17 cellular contexts compared by ENCODE assay signal in genomic region chr21:15282666-15283065, GRCh38.
"Had no signal": no experiment of that assay in that cellular context is flagged by ENCODE, and none has a peak within 500 bp of the region (broad histone marks: within the 10 kb centered on the region; RNA-seq: fewer than 3 reads in every experiment).

No MANE protein-coding gene starts in this region.

- H3K9me3 ChIP-seq: thoracic aorta had no signal

- H3K4me3 ChIP-seq: cardiac muscle cell, esophagus muscularis mucosa, heart left ventricle, psoas muscle, stomach, thoracic aorta had no signal

- H3K36me3 ChIP-seq: cardiac muscle cell, esophagus muscularis mucosa, heart left ventricle, stomach, thoracic aorta had no signal

- H3K36me3 Mint-ChIP-seq: activated naive CD4-positive, alpha-beta T cell treated with anti-CD3 and anti-CD28 coated beads, Interleukin-2, amount 50 U/mL, for 72 hours had no signal

- H3K27ac Mint-ChIP-seq: activated naive CD4-positive, alpha-beta T cell treated with anti-CD3 and anti-CD28 coated beads, Interleukin-2, amount 50 U/mL, for 72 hours; nephron progenitor cell had no signal

- H3K27ac ChIP-seq: cardiac muscle cell, esophagus muscularis mucosa, heart left ventricle, psoas muscle, stomach, thoracic aorta had no signal

- ATAC-seq: activated naive CD4-positive, alpha-beta T cell treated with anti-CD3 and anti-CD28 coated beads, Interleukin-2, amount 50 U/mL, for 72 hours; activated T-cell treated with anti-CD3 and anti-CD28 coated beads, Interleukin-2, amount 50 U/mL, for 4 hours; heart left ventricle; left ventricle myocardium superior; psoas muscle had no signal

- H3K9me3 Mint-ChIP-seq: activated naive CD4-positive, alpha-beta T cell treated with anti-CD3 and anti-CD28 coated beads, Interleukin-2, amount 50 U/mL, for 72 hours; activated T-cell treated with anti-CD3 and anti-CD28 coated beads, Interleukin-2, amount 50 U/mL, for 4 hours had no signal

- H3K4me1 Mint-ChIP-seq: nephron progenitor cell had no signal

- H3K4me1 ChIP-seq: esophagus muscularis mucosa, heart left ventricle, stomach had no signal

- H3K27me3 ChIP-seq: cardiac muscle cell, esophagus muscularis mucosa, heart left ventricle, stomach had no signal

- DNase-seq: activated CD4-positive, alpha-beta T cell treated with anti-CD3 and anti-CD28 coated beads for 1 hour; activated CD4-positive, alpha-beta T cell treated with anti-CD3 and anti-CD28 coated beads, Interleukin-2, amount 50 U/mL, for 48 hours; activated effector memory CD4-positive, alpha-beta T cell treated with anti-CD3 and anti-CD28 coated beads, Interleukin-2, amount 50 U/mL, for 16 hours; activated T-cell treated with anti-CD3 and anti-CD28 coated beads, Interleukin-2, amount 50 U/mL, for 4 hours; amniotic stem cell; foreskin melanocyte; heart left ventricle; left ventricle myocardium superior; nephron progenitor cell; psoas muscle; stimulated activated CD4-positive, alpha-beta T cell treated with anti-CD3 and anti-CD28 coated beads, Interleukin-4, amount 100 ng/mL, for 4 hours; stomach; T-helper 9 cell had no signal

- H3K4me3 Mint-ChIP-seq: activated T-cell treated with anti-CD3 and anti-CD28 coated beads, Interleukin-2, amount 50 U/mL, for 4 hours; nephron progenitor cell had no signal
